ENCODE assay signal across 8 cellular contexts in genomic region chr19:49453013-49453756, GRCh38. TPM values are rescaled to one million over a fixed set of nuclear protein-coding genes. Genes with fewer than 3 reads are reported as not detected.
A peak's percentile ranks its signal among the peaks of the same experiment; 100 is the strongest.
DNase-seq lines count a peak whose midpoint lies in the region; ATAC-seq and TF ChIP-seq lines count a peak whose summit lies in the region.

ALDH16A1 (plus strand) TSS chr19:49453225; CDS start chr19:49453332, 107 bp downstream.

- H3K4me3 ChIP-seq in Karpas-422 (ENCODE audit: low read length) (peak within 1 kb of the TSS; percentile 96), esophagus squamous epithelium (peak within 1 kb of the TSS; percentile 46 to 94 (median 79))

- H3K4me3 Mint-ChIP-seq in naive B cell, result peak within 1 kb of the TSS; percentile 96 to 100 (median 99)
- peak within 1 kb of the TSS; percentile 99 for H3K4me3 Mint-ChIP-seq in stimulated activated memory B cell treated with anti-CD40 and anti-IgM and Interleukin-4, amounts not matched to agents 10 μg/mL and 1 μg/mL and 100 μg/mL, for 72 hours

- H3K79me2 ChIP-seq in Karpas-422 (ENCODE audit: low read length), result peaks cover 50% of the 10 kb centered on the region

- DNase-seq in DMS79 treated with DMSO at 0.1 percent for 48 hours (lab: John Stamatoyannopoulos, UW), result peak; percentile 96
- DNase-seq in Karpas-422, result peak; percentile 100
- peak; percentile 97 for DNase-seq in RKO (ENCODE audit: low spot score)
- DNase-seq in activated T-helper 1 cell treated with Interleukin-2 at 50 U/mL for 16 hours (ENCODE audit: low read depth), result peak; percentile 96
- peak; percentile 87 for DNase-seq in esophagus squamous epithelium (lab: John Stamatoyannopoulos, UW)
- peak; percentile 99 for DNase-seq in naive B cell

- peak within 1 kb of the TSS; percentile 99 for H3K4me2 ChIP-seq in Karpas-422 (ENCODE audit: low read depth, low read length, poor library complexity, severe bottlenecking)

- H3K27me3 Mint-ChIP-seq in naive B cell, result no peaks in the 10 kb centered on the region
- no peaks in the 10 kb centered on the region for H3K27me3 Mint-ChIP-seq in stimulated activated memory B cell treated with anti-CD40 and anti-IgM and Interleukin-4, amounts not matched to agents 10 μg/mL and 1 μg/mL and 100 μg/mL, for 72 hours

- WGBS in esophagus squamous epithelium, 2 donors, result 0 to 1% methylated on average over 25 to 31 of the region's 66 CpGs

- no peaks in the 10 kb centered on the region for H3K9me2 ChIP-seq in Karpas-422 (replicated peaks; ENCODE audit: insufficient read depth, low read length)

- peaks cover 0 to 2% (median 0%) of the 10 kb centered on the region in 7 donors for H3K9me3 Mint-ChIP-seq in naive B cell
- H3K9me3 Mint-ChIP-seq in stimulated activated memory B cell treated with anti-CD40 and anti-IgM and Interleukin-4, amounts not matched to agents 10 μg/mL and 1 μg/mL and 100 μg/mL, for 72 hours, result no peaks in the 10 kb centered on the region

- H3K4me1 ChIP-seq in Karpas-422 (ENCODE audit: low read length) (peaks cover 32% of the 10 kb centered on the region), esophagus squamous epithelium (peaks cover 10 to 71% (median 18%) of the 10 kb centered on the region in 3 donors)

- peaks cover 16 to 24% of the 10 kb centered on the region in 2 donors for H3K36me3 Mint-ChIP-seq in naive B cell
- H3K36me3 Mint-ChIP-seq in stimulated activated memory B cell treated with anti-CD40 and anti-IgM and Interleukin-4, amounts not matched to agents 10 μg/mL and 1 μg/mL and 100 μg/mL, for 72 hours, result peaks cover 47% of the 10 kb centered on the region

- intact Hi-C loops in esophagus squamous epithelium (cut with DNase I), result no loop called here

- H3K9ac ChIP-seq in Karpas-422 (ENCODE audit: low read length), result peak within 1 kb of the TSS; percentile 99

- H3K4me1 Mint-ChIP-seq in naive B cell, result peaks cover 47 to 70% (median 63%) of the 10 kb centered on the region in 3 donors
- H3K4me1 Mint-ChIP-seq in stimulated activated memory B cell treated with anti-CD40 and anti-IgM and Interleukin-4, amounts not matched to agents 10 μg/mL and 1 μg/mL and 100 μg/mL, for 72 hours, result peaks cover 69% of the 10 kb centered on the region

- no peaks in the 10 kb centered on the region for H3K9me3 ChIP-seq in Karpas-422 (ENCODE audit: low read length)
- H3K9me3 ChIP-seq in esophagus squamous epithelium, result no peaks in the 10 kb centered on the region

- H3K27ac ChIP-seq in Karpas-422 (ENCODE audit: low read length) (peak within 1 kb of the TSS; percentile 95), esophagus squamous epithelium (peak within 1 kb of the TSS; percentile 96 to 99 (median 98))

- TF ChIP-seq CTCF in esophagus squamous epithelium (IDR thresholded peaks at IDR 0.05), result peak in 1 of 6 experiments; percentile 32

- H2AFZ ChIP-seq in Karpas-422 (ENCODE audit: low read length), result peak within 1 kb of the TSS; percentile 38; the same call in 1 of the 2 replicates

- H3K27me3 ChIP-seq in Karpas-422 (ENCODE audit: low read length) (no peaks in the 10 kb centered on the region), esophagus squamous epithelium (no peaks in the 10 kb centered on the region)

- peak within 1 kb of the TSS; percentile 100 for H3K27ac Mint-ChIP-seq in naive B cell
- H3K27ac Mint-ChIP-seq in stimulated activated memory B cell treated with anti-CD40 and anti-IgM and Interleukin-4, amounts not matched to agents 10 μg/mL and 1 μg/mL and 100 μg/mL, for 72 hours, result peak within 1 kb of the TSS; percentile 99

- H3K36me3 ChIP-seq in Karpas-422 (ENCODE audit: insufficient read depth, low read length), result peaks cover 26% of the 10 kb centered on the region; the same call in 1 of the 2 replicates
- H3K36me3 ChIP-seq in esophagus squamous epithelium, result peaks cover 0 to 33% (median 5%) of the 10 kb centered on the region in 3 donors

- H4K20me1 ChIP-seq in Karpas-422 (ENCODE audit: insufficient read depth, low read depth, low read length), result no peaks in the 10 kb centered on the region

- peak in 3 of 4 donors; percentile 35 to 93 (median 75) for TF ChIP-seq POLR2A in esophagus squamous epithelium (IDR thresholded peaks at IDR 0.05)

- peak; percentile 84 for ATAC-seq in GM21825 (IDR thresholded peaks at IDR 0.05; ENCODE audit: unreplicated experiment)
- ATAC-seq in naive B cell (ENCODE audit: low read depth in 2 of 2), result peak; percentile 79 to 81
- peak; percentile 96 for ATAC-seq in stimulated activated memory B cell treated with anti-CD40 and anti-IgM and Interleukin-4, amounts not matched to agents 10 μg/mL and 1 μg/mL and 100 μg/mL, for 72 hours

RNA-seq across cellular contexts. Expression of gene ALDH16A1, which starts in this region (rescaled TPM):
- 15.9 and 83.3 TPM in 2 replicates for total RNA-seq in Karpas-422 (2014; rRNA removed; shearing (Covaris generic); ENCODE audit: low replicate concordance)
- 10 to 100 TPM; 35.9 to 56.5 (median 39.0) TPM for total RNA-seq in esophagus squamous epithelium
- polyA plus RNA-seq in naive B cell (ENCODE audit: low read depth in 6 of 6), result 100 to 1,000 TPM in 1 of 6 donors, 10 to 100 TPM in 5; 54.2 to 103 (median 74.6) TPM

Comparison
In these comparisons a context has a peak if more than half of its experiments do, and no peak if none do; other contexts are left out.
1. Peak in every context shown above with its lines: DNase-seq, ATAC-seq, H3K4me3 ChIP-seq and H3K27ac ChIP-seq.